25 cellular contexts compared by ENCODE assay signal in genomic region chr6:11280394-11280793, GRCh38. TPM values are rescaled to one million over a fixed set of nuclear protein-coding genes. Genes with fewer than 3 reads are reported as not detected.
A peak's percentile ranks its signal among the peaks of the same experiment; 100 is the strongest.
DNase-seq lines count a peak whose midpoint lies in the region; ATAC-seq and TF ChIP-seq lines count a peak whose summit lies in the region.
"Had no signal": no experiment of that assay in that cellular context is flagged by ENCODE, and none has a peak within 500 bp of the region (broad histone marks: within the 10 kb centered on the region; RNA-seq: fewer than 3 reads in every experiment).

No MANE protein-coding gene starts in this region.

- no CpG with 5 or more reads among the region's 4 CpGs for WGBS in IMR-90 (ENCODE audit: extremely low coverage in 2 of 2, insufficient read length in 1 of 2), 2 experiments

- DNase-seq in IMR-90 (no peak), NCI-H1694 (lab: John Stamatoyannopoulos, UW) (no peak)
- DNase-seq in effector memory CD8-positive, alpha-beta T cell = no peak
- no peak for DNase-seq in activated naive CD4-positive, alpha-beta T cell treated with anti-CD3 and anti-CD28 coated beads, Interleukin-2, amount 50 U/mL, for 16 hours
- DNase-seq: CD4-positive, CD25-positive, alpha-beta regulatory T cell; DMS153; GM23248; HFFc6; KBM-7; MV-4-11; NCI-H1105; NCI-H1436 treated with DMSO at 0.1 percent for 48 hours; NCI-H2029; NCI-H446 treated with DMSO at 0.1 percent for 48 hours; NCI-H526; NCI-H82; NK-92 treated with Interleukin-12 subunit alpha and Interleukin-12 subunit beta, amount 100 ng/mL, for 24 hours; PC-9; Right ventricle myocardium superior; RPMI8226 had no signal

- peak overlapping the region; percentile 26; the same call in 1 of the 2 replicates for H2BK20ac ChIP-seq in IMR-90 (ENCODE audit: low read depth, low read length)

- H3K9ac ChIP-seq in IMR-90 (ENCODE audit: low read depth, low read length) (no peak overlapping the region), mucosa of rectum (ENCODE audit: low read depth in 1 of 2, low read length in 2 of 2) (no peak overlapping the region)
- H3K9ac ChIP-seq: BLaER1, GM23248 had no signal

- H3K36me3 Mint-ChIP-seq in effector memory CD8-positive, alpha-beta T cell (ENCODE audit: insufficient read depth) = peaks cover 5% of the 10 kb centered on the region
- no peaks in the 10 kb centered on the region for H3K36me3 Mint-ChIP-seq in stimulated activated memory B cell treated with anti-CD40 and anti-IgM and Interleukin-4, amounts not matched to agents 10 μg/mL and 1 μg/mL and 100 μg/mL, for 72 hours

- peak overlapping the region; percentile 20 to 29 for H3K27ac Mint-ChIP-seq in effector memory CD8-positive, alpha-beta T cell
- H3K27ac Mint-ChIP-seq in stimulated activated memory B cell treated with anti-CD40 and anti-IgM and Interleukin-4, amounts not matched to agents 10 μg/mL and 1 μg/mL and 100 μg/mL, for 72 hours = peak overlapping the region; percentile 20
- H3K27ac Mint-ChIP-seq: HFFc6 had no signal

- no peak overlapping the region for H4K5ac ChIP-seq in IMR-90 (ENCODE audit: low read depth, low read length)

- H3K36me3 ChIP-seq in IMR-90 (ENCODE audit: control insufficient read depth, insufficient read depth, low read length) (no peaks in the 10 kb centered on the region), mucosa of rectum (ENCODE audit: control insufficient read depth in 2 of 2, insufficient read depth in 2 of 2, low read length in 2 of 2) (no peaks in the 10 kb centered on the region)
- H3K36me3 ChIP-seq: BLaER1, HAP-1 had no signal

- TF ChIP-seq CTCF in IMR-90 (conservative IDR thresholded peaks at IDR 0.05; ENCODE audit: low read depth, low read length) = no peak

- H3K4me1 ChIP-seq in IMR-90 (ENCODE audit: control insufficient read depth, insufficient read depth, low read length) = peaks cover 21% of the 10 kb centered on the region
- peaks cover 28 to 60% of the 10 kb centered on the region in 2 donors for H3K4me1 ChIP-seq in mucosa of rectum (ENCODE audit: control insufficient read depth in 2 of 2, insufficient read depth in 2 of 2, low read length in 2 of 2)

- H2AK5ac ChIP-seq in IMR-90 (ENCODE audit: low read depth, low read length) = peak overlapping the region; percentile 80

- H3K9me3 Mint-ChIP-seq in effector memory CD8-positive, alpha-beta T cell = no peaks in the 10 kb centered on the region
- H3K9me3 Mint-ChIP-seq in stimulated activated memory B cell treated with anti-CD40 and anti-IgM and Interleukin-4, amounts not matched to agents 10 μg/mL and 1 μg/mL and 100 μg/mL, for 72 hours = no peaks in the 10 kb centered on the region
- H3K9me3 Mint-ChIP-seq: HFFc6 had no signal

- no peak overlapping the region for H2AK9ac ChIP-seq in IMR-90 (replicated peaks; ENCODE audit: low read depth, low read length, poor library complexity)

- POLR2A ChIA-PET in IMR-90 (lab: Charles Lee; ENCODE audit: unreplicated experiment) = no interaction called here

- no peak overlapping the region for H3K56ac ChIP-seq in IMR-90 (ENCODE audit: extremely low read depth, insufficient read depth, low read length)

- dilution Hi-C loops in IMR-90 (cut with HindIII; ENCODE audit: low sequenced_read_pairs, unreplicated experiment) = no loop called here

- H3K9me1 ChIP-seq in IMR-90 (ENCODE audit: insufficient read depth, low read length) = peaks cover 26% of the 10 kb centered on the region

- ATAC-seq in IMR-90 (ENCODE audit: low read depth) (no peak), HG03139 (IDR thresholded peaks at IDR 0.05; ENCODE audit: unreplicated experiment) (no peak)
- no peak for ATAC-seq in effector memory CD8-positive, alpha-beta T cell (replicated peaks)
- no peak for ATAC-seq in stimulated activated memory B cell treated with anti-CD40 and anti-IgM and Interleukin-4, amounts not matched to agents 10 μg/mL and 1 μg/mL and 100 μg/mL, for 72 hours

- H3K9me3 ChIP-seq in IMR-90 (ENCODE audit: control insufficient read depth, insufficient read depth, low read length) (no peaks in the 10 kb centered on the region), mucosa of rectum (ENCODE audit: control insufficient read depth in 2 of 2, low read length in 2 of 2) (no peaks in the 10 kb centered on the region)
- H3K9me3 ChIP-seq: BLaER1, HAP-1 had no signal

- H4K91ac ChIP-seq in IMR-90 (ENCODE audit: insufficient read depth, low read depth, low read length) = no peak overlapping the region

- H4K20me1 ChIP-seq in IMR-90 (ENCODE audit: insufficient read depth, low read length) = no peaks in the 10 kb centered on the region
- H4K20me1 ChIP-seq: BLaER1 had no signal

- no peak for TF ChIP-seq RAD21 in IMR-90 (IDR thresholded peaks at IDR 0.05; ENCODE audit: low read length)

- H3K4ac ChIP-seq in IMR-90 (ENCODE audit: low read depth, low read length) = no peak overlapping the region

- in situ Hi-C loops in IMR-90 (cut with MboI; ENCODE audit: low sequenced_read_pairs) = no loop called here

- H2AFZ ChIP-seq in IMR-90 (replicated peaks; ENCODE audit: low read length, poor library complexity) = no peak overlapping the region
- H2AFZ ChIP-seq: GM23248, PC-9 had no signal

- H3K4me3 Mint-ChIP-seq in effector memory CD8-positive, alpha-beta T cell = no peak overlapping the region
- H3K4me3 Mint-ChIP-seq in stimulated activated memory B cell treated with anti-CD40 and anti-IgM and Interleukin-4, amounts not matched to agents 10 μg/mL and 1 μg/mL and 100 μg/mL, for 72 hours = no peak overlapping the region
- H3K4me3 Mint-ChIP-seq: CD4-positive, CD25-positive, alpha-beta regulatory T cell; HFFc6 had no signal

- TF ChIP-seq POLR2A in IMR-90 (IDR thresholded peaks at IDR 0.05; ENCODE audit: low read depth, low read length) = no peak

- peak overlapping the region; percentile 74; the same call in 1 of the 2 replicates for H3K14ac ChIP-seq in IMR-90 (replicated peaks; ENCODE audit: low read depth, low read length)

- H3K79me1 ChIP-seq in IMR-90 (ENCODE audit: low read depth in 1 of 2, low read length in 2 of 2) = no peaks in the 10 kb centered on the region; a peak in 1 of 4 replicates

- H3K4me3 ChIP-seq in IMR-90 (ENCODE audit: insufficient read depth, low read depth, low read length) (no peak overlapping the region), mucosa of rectum (ENCODE audit: low read length in 2 of 2) (no peak overlapping the region)
- H3K4me3 ChIP-seq: BLaER1, GM23248, HAP-1, PC-9 had no signal

- H3K27ac ChIP-seq in IMR-90 (ENCODE audit: insufficient read depth, low read length) (no peak overlapping the region), mucosa of rectum (ENCODE audit: low read depth in 2 of 2, low read length in 2 of 2) (peak overlapping the region; percentile 24 to 67)
- H3K27ac ChIP-seq: BLaER1, GM23248, PC-9 had no signal

- H3K18ac ChIP-seq in IMR-90 (ENCODE audit: low read depth, low read length) = no peak overlapping the region

- no peak overlapping the region for H2BK5ac ChIP-seq in IMR-90 (ENCODE audit: low read depth, low read length, poor library complexity, severe bottlenecking)

- H3K23ac ChIP-seq in IMR-90 (ENCODE audit: low read depth, low read length) = peak overlapping the region; percentile 56; the same call in 1 of the 2 replicates

- no peak overlapping the region for H4K8ac ChIP-seq in IMR-90 (ENCODE audit: low read depth in 2 of 2, low read length in 2 of 2)

- no peak overlapping the region for H3K4me2 ChIP-seq in IMR-90 (ENCODE audit: low read depth, low read length)
- H3K4me2 ChIP-seq: BLaER1, PC-9 had no signal

- peaks cover 46 to 54% of the 10 kb centered on the region in 2 donors for H3K4me1 Mint-ChIP-seq in effector memory CD8-positive, alpha-beta T cell (ENCODE audit: low read depth in 2 of 2)
- H3K4me1 Mint-ChIP-seq in stimulated activated memory B cell treated with anti-CD40 and anti-IgM and Interleukin-4, amounts not matched to agents 10 μg/mL and 1 μg/mL and 100 μg/mL, for 72 hours = peaks cover 42% of the 10 kb centered on the region

- intact Hi-C loops in IMR-90 (cut with micrococcal nuclease) = no loop called here

- 0 out of 3 replicates have a peak overlapping the region, but pooled peaks have one; percentile 13 for H2BK15ac ChIP-seq in IMR-90 (ENCODE audit: low read depth, low read length)

- H3K27me3 ChIP-seq in IMR-90 (ENCODE audit: control insufficient read depth, insufficient read depth, low read length) (no peaks in the 10 kb centered on the region), mucosa of rectum (ENCODE audit: control insufficient read depth in 2 of 2, insufficient read depth in 2 of 2, low read length in 2 of 2) (no peaks in the 10 kb centered on the region)
- H3K27me3 ChIP-seq: BLaER1 had no signal

- H3K27me3 Mint-ChIP-seq in effector memory CD8-positive, alpha-beta T cell = no peaks in the 10 kb centered on the region
- no peaks in the 10 kb centered on the region for H3K27me3 Mint-ChIP-seq in stimulated activated memory B cell treated with anti-CD40 and anti-IgM and Interleukin-4, amounts not matched to agents 10 μg/mL and 1 μg/mL and 100 μg/mL, for 72 hours
- H3K27me3 Mint-ChIP-seq: CD4-positive, CD25-positive, alpha-beta regulatory T cell had no signal

- H2BK120ac ChIP-seq in IMR-90 (ENCODE audit: low read depth, low read length) = peak overlapping the region; percentile 29

- CTCF ChIA-PET in IMR-90 (lab: Yijun Ruan, JAX) = interaction anchor here (1.1 kb wide), 1 partner anchor 8 kb away, joined by 5 read pairs; no protein-coding TSS in a partner anchor

- BruUV-seq in IMR-90 (replicated peaks; lab: Mats Ljungman, UMichigan) = no TSS peak

TF ChIP-seq in IMR-90, 13 proteins besides CTCF, POLR2A, EP300 and RAD21 (continues in another document):
- TF ChIP-seq MAFK (IDR thresholded peaks at IDR 0.05; ENCODE audit: low read depth, low read length) (no peak), BHLHE40 (IDR thresholded peaks at IDR 0.05; ENCODE audit: low read depth, low read length) (no peak), ELK1 (IDR thresholded peaks at IDR 0.05; ENCODE audit: borderline replicate concordance, low read depth, low read length) (no peak)

RNA-seq across cellular contexts. Expression of gene NEDD9, which starts 47.9 kb away (rescaled TPM):
- 16.5 and 16.7 TPM in 2 replicates for total RNA-seq in IMR-90 (2012; rRNA removed)
- 7.6 and 8.2 TPM in 2 replicates for polyA plus RNA-seq in IMR-90 (2012; rRNA removed)
- 5.4 and 7.2 TPM in 2 replicates for polyA plus RNA-seq in IMR-90 (2012; cell fraction: cytosol; rRNA removed)
- 9.9 and 17.1 TPM in 2 replicates for polyA plus RNA-seq in IMR-90 (2012; cell fraction: nucleus; rRNA removed; ENCODE audit: low replicate concordance)
